In the genomic region with DNA sequence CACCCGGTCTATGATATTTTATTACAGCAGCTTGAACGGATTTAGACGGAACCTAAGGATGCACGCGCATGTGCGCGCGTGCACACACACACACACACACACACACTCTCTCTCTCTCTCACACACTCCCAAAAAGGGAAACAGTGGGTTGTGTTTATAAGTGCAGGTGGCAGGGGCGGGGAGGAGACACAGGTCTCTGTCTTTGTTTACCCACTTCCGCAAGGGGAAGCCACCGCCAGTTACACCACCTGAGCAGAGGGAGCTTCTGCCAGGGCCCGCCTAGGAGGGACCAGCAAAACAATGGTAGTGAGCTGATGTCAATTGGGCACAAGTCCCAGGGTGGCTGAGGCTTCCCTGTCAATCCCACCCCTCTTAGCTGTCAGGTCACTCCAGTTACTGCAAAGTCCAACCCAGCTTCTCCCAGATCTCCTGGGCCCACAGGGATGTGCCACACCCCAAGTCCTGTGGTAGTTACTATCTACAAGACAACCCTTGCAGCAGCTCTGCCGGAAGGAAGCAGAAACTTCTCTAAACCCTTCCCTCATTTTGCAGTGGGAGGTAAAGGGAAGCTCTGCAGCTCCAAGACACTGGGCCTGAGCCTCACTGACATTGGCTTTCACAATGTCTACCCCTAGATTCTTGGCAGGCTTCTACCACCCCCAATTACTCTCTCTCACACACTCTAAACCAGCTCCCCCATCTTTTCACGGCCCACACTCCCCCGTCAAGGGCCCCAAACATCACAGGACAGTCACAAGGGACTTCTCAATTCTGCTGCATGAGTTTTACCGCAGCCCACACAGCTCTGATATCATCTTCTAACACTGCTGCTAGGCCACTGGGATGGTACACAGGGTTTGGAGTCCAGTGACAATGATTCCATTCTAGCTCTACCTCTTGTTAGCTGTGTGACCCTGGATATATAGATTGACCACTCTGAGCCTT, we compare ENCODE assay signal across 8 cellular contexts. TPM values are rescaled to one million over a fixed set of nuclear protein-coding genes. Genes with fewer than 3 reads are reported as not detected.
DNase-seq lines count a peak whose midpoint lies in the region; ATAC-seq and TF ChIP-seq lines count a peak whose summit lies in the region.

No MANE protein-coding gene starts in this region.

- H3K27me3 ChIP-seq in testis: no peaks in the 10 kb centered on the region

- no peaks in the 10 kb centered on the region for H3K9me3 Mint-ChIP-seq in activated naive CD4-positive, alpha-beta T cell treated with anti-CD3 and anti-CD28 coated beads, Interleukin-2, amount 50 U/mL, for 24 hours
- no peaks in the 10 kb centered on the region for H3K9me3 Mint-ChIP-seq in natural killer cell treated with Interleukin-12 subunit alpha and Interleukin-12 subunit beta and Interleukin-15 and Interleukin-18, amount 100 ng/mL, for 72 hours

- H3K4me3 ChIP-seq in testis: no peak overlapping the region

- H3K27ac ChIP-seq in 22Rv1 (peak overlapping the region; percentile 50), testis (no peak overlapping the region), caudate nucleus (ENCODE audit: low read depth, low read length) (no peak overlapping the region)

- peaks cover 91% of the 10 kb centered on the region for H3K4me1 Mint-ChIP-seq in activated naive CD4-positive, alpha-beta T cell treated with anti-CD3 and anti-CD28 coated beads, Interleukin-2, amount 50 U/mL, for 24 hours
- H3K4me1 Mint-ChIP-seq in natural killer cell treated with Interleukin-12 subunit alpha and Interleukin-12 subunit beta and Interleukin-15 and Interleukin-18, amount 100 ng/mL, for 72 hours (ENCODE audit: low read depth in 2 of 2): peaks cover 70 to 76% of the 10 kb centered on the region in 2 donors

- peak overlapping the region; percentile 77 for H3K4me3 Mint-ChIP-seq in activated naive CD4-positive, alpha-beta T cell treated with anti-CD3 and anti-CD28 coated beads, Interleukin-2, amount 50 U/mL, for 24 hours
- H3K4me3 Mint-ChIP-seq in natural killer cell treated with Interleukin-12 subunit alpha and Interleukin-12 subunit beta and Interleukin-15 and Interleukin-18, amount 100 ng/mL, for 72 hours: peak overlapping the region; percentile 55

- TF ChIP-seq CTCF in 22Rv1 (IDR thresholded peaks at IDR 0.05) (no peak), testis (IDR thresholded peaks at IDR 0.05) (no peak)

- H3K27ac Mint-ChIP-seq in activated naive CD4-positive, alpha-beta T cell treated with anti-CD3 and anti-CD28 coated beads, Interleukin-2, amount 50 U/mL, for 24 hours: peak overlapping the region; percentile 93
- H3K27ac Mint-ChIP-seq in natural killer cell treated with Interleukin-12 subunit alpha and Interleukin-12 subunit beta and Interleukin-15 and Interleukin-18, amount 100 ng/mL, for 72 hours: peak overlapping the region; percentile 66 to 83

- no peak for TF ChIP-seq POLR2A in testis (IDR thresholded peaks at IDR 0.05)

- H3K27me3 Mint-ChIP-seq in activated naive CD4-positive, alpha-beta T cell treated with anti-CD3 and anti-CD28 coated beads, Interleukin-2, amount 50 U/mL, for 24 hours: no peaks in the 10 kb centered on the region
- H3K27me3 Mint-ChIP-seq in natural killer cell treated with Interleukin-12 subunit alpha and Interleukin-12 subunit beta and Interleukin-15 and Interleukin-18, amount 100 ng/mL, for 72 hours: no peaks in the 10 kb centered on the region

- ATAC-seq in GM19043 (IDR thresholded peaks at IDR 0.05; ENCODE audit: low read depth, unreplicated experiment) (peak; percentile 91), HG03159 (IDR thresholded peaks at IDR 0.05; ENCODE audit: unreplicated experiment) (peak; percentile 94)
- ATAC-seq in natural killer cell treated with Interleukin-12 subunit alpha and Interleukin-12 subunit beta and Interleukin-15 and Interleukin-18, amount 100 ng/mL, for 72 hours: peak; percentile 59 to 75

- peaks cover 4% of the 10 kb centered on the region for H3K4me1 ChIP-seq in testis

- peaks cover 6% of the 10 kb centered on the region for H3K36me3 Mint-ChIP-seq in activated naive CD4-positive, alpha-beta T cell treated with anti-CD3 and anti-CD28 coated beads, Interleukin-2, amount 50 U/mL, for 24 hours
- peaks cover 8% of the 10 kb centered on the region for H3K36me3 Mint-ChIP-seq in natural killer cell treated with Interleukin-12 subunit alpha and Interleukin-12 subunit beta and Interleukin-15 and Interleukin-18, amount 100 ng/mL, for 72 hours

- DNase-seq in SKM-1 (lab: John Stamatoyannopoulos, UW; ENCODE audit: unreplicated experiment) (peak; percentile 88), testis (no peak), caudate nucleus (lab: John Stamatoyannopoulos, UW) (no peak)
- no peak for DNase-seq in natural killer cell treated with Interleukin-12 subunit alpha and Interleukin-12 subunit beta and Interleukin-15 and Interleukin-18, amount 100 ng/mL, for 72 hours (ENCODE audit: low spot score)

- no peaks in the 10 kb centered on the region for H3K9me3 ChIP-seq in testis

- intact Hi-C loops in testis (cut with DNase I; ENCODE audit: low total_unique reads): no loop called here

- no peaks in the 10 kb centered on the region for H3K36me3 ChIP-seq in testis (ENCODE audit: low read depth, missing control alignments)

- 76 to 86% methylated on average over 16 of the region's 16 CpGs for WGBS in testis, 2 donors

RNA-seq across cellular contexts. Expression of a gene that starts 17.6 kb away (rescaled TPM):
- total RNA-seq in natural killer cell treated with Interleukin-12 subunit alpha and Interleukin-12 subunit beta and Interleukin-15 and Interleukin-18, amount 100 ng/mL, for 72 hours: 100 to 1,000 TPM; 134 to 166 TPM
- total RNA-seq in testis: 10 to 100 TPM; 46.5 to 64.0 TPM
- polyA plus RNA-seq in testis (ENCODE audit: insufficient read depth, low read depth, low replicate concordance): 116 TPM

RNA-seq across cellular contexts. Expression of a gene that starts 55.2 kb away (rescaled TPM):
- not detected for total RNA-seq in natural killer cell treated with Interleukin-12 subunit alpha and Interleukin-12 subunit beta and Interleukin-15 and Interleukin-18, amount 100 ng/mL, for 72 hours
- 10 to 100 TPM; 13.1 to 20.7 TPM for total RNA-seq in testis
- 47.0 TPM for polyA plus RNA-seq in testis (ENCODE audit: insufficient read depth, low read depth, low replicate concordance)

Comparison
In these comparisons a context has a peak if more than half of its experiments do, and no peak if none do; other contexts are left out.
1. RNA of a gene that starts 55.2 kb away (total RNA-seq): 13.1 to 20.7 TPM in testis; not detected in natural killer cell treated with Interleukin-12 subunit alpha and Interleukin-12 subunit beta and Interleukin-15 and Interleukin-18, amount 100 ng/mL, for 72 hours; every median in the first group is over 10 times any median in the second.
2. Peak in every context shown above with its lines, with median percentiles within 50 percentile points of each other: ATAC-seq.